8 cellular contexts compared by ENCODE assay signal in the genomic region with DNA sequence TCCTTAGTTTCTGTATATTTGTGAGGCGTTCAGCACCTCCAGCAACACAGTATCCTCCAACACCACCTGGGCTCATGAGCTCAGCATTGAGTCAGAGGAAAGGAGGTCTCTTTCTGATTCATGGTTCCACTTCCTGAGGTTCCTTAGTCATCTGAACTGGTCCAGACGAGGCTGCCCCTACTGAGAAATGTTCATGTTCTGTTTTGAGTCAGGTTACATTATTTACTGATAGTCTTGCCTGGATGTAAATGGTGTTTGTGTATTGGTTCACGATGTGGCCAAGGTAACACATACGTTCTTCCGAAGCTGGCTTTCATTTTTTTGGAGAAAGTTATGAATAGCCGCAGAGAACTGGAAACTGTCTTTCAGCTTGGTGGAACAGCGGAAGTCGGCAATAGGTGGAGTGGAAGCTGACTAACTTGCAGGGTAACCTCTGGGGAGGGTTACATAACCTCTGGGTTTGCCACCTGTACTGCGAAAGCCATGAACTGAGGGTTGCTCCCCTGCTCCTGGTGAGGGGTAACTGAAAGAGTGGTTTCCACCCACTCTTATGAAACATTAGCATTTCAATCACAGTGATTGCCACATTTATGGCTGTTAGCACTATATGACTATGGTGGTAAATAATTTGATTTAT.
DNase-seq lines count a peak whose midpoint lies in the region; ATAC-seq and TF ChIP-seq lines count a peak whose summit lies in the region.

No MANE protein-coding gene starts in this region.

- peak overlapping the region; percentile 85 for H3K27ac ChIP-seq in brain microvascular endothelial cell

- peak in 4 of 5 experiments; percentile 28 to 88 (median 69) for DNase-seq in T-helper 2 cell
- DNase-seq in brain microvascular endothelial cell = peak; percentile 91
- DNase-seq in stimulated activated CD4-positive, alpha-beta T cell treated with anti-CD3 and anti-CD28 coated beads, Interleukin-4, amount 100 ng/mL, for 24 hours = peak; percentile 80
- no peak for DNase-seq in HUDEP-2 (lab: John Stamatoyannopoulos, UW; ENCODE audit: unreplicated experiment in 76 of 76)
- DNase-seq in NCI-H2196 treated with DMSO at 0.1 percent for 48 hours (lab: John Stamatoyannopoulos, UW; ENCODE audit: unreplicated experiment) = no peak
- DNase-seq in NCI-H1930 (lab: John Stamatoyannopoulos, UW) = no peak

- in situ Hi-C loops in brain microvascular endothelial cell (cut with HindIII; ENCODE audit: low pct_ligation_motif_present, low sequenced_read_pairs) = no loop called here

- H3K36me3 ChIP-seq in brain microvascular endothelial cell (replicated peaks) = no peaks in the 10 kb centered on the region

- peak overlapping the region; percentile 9 for H3K4me3 ChIP-seq in brain microvascular endothelial cell (ENCODE audit: low read depth, low read length)

- H3K27me3 ChIP-seq in brain microvascular endothelial cell (replicated peaks) = no peaks in the 10 kb centered on the region

- ATAC-seq in GM19351 (IDR thresholded peaks at IDR 0.05; ENCODE audit: unreplicated experiment) (peak; percentile 69), HG03159 (IDR thresholded peaks at IDR 0.05; ENCODE audit: unreplicated experiment) (peak; percentile 76)

- TF ChIP-seq CTCF in brain microvascular endothelial cell (IDR thresholded peaks at IDR 0.05; ENCODE audit: low read depth, low read length, missing control alignments) = no peak

Comparison
In these comparisons a context has a peak if more than half of its experiments do, and no peak if none do; other contexts are left out.
1. DNase-seq: peak in T-helper 2 cell (4 of 5), brain microvascular endothelial cell (single experiment) and stimulated activated CD4-positive, alpha-beta T cell treated with anti-CD3 and anti-CD28 coated beads, Interleukin-4, amount 100 ng/mL, for 24 hours (single experiment); none in HUDEP-2 (0 of 76), NCI-H2196 treated with DMSO at 0.1 percent for 48 hours (single experiment) and NCI-H1930 (0 of 2).